Comparison of ENCODE assay signal across 18 cellular contexts in the genomic region with DNA sequence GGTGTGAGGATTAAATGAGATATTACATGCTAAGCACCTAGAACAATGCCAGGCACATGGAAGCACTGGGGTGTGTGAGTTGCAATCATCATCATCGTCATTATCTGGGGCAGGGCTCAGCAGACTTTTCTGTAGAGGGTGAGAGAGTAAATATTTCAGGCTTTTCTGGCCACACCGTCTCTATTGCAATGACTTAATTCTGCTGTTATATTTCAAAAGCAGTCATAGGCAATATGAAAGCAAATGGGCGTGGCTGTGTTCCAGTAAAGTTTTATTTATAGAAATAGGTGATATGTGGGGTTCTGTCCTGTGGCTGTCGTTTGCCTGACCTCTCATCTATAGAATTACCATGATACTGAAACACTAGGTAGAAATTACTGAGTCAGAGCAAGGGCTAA.
A peak's percentile ranks its signal among the peaks of the same experiment; 100 is the strongest.
DNase-seq lines count a peak whose midpoint lies in the region; ATAC-seq and TF ChIP-seq lines count a peak whose summit lies in the region.
"Had no signal": no experiment of that assay in that cellular context is flagged by ENCODE, and none has a peak within 500 bp of the region (broad histone marks: within the 10 kb centered on the region; RNA-seq: fewer than 3 reads in every experiment).

No MANE protein-coding gene starts in this region.

- peak overlapping the region; percentile 76 for H3K27ac ChIP-seq in HL-60 (replicated peaks)
- peak overlapping the region; percentile 82 for H3K27ac ChIP-seq in muscle layer of duodenum (ENCODE audit: low read length)
- peak overlapping the region; percentile 31 to 75 for H3K27ac ChIP-seq in testis

- H3K4me3 ChIP-seq in HL-60 (replicated peaks; ENCODE audit: insufficient read depth, low read length) (no peak overlapping the region), muscle layer of duodenum (ENCODE audit: low read depth in 1 of 2, low read length in 2 of 2) (no peak overlapping the region), testis (no peak overlapping the region)
- H3K4me3 ChIP-seq: colonic mucosa had no signal

- DNase-seq in HL-60 (ENCODE audit: low read depth in 1 of 2, low spot score in 1 of 2): no peak
- no peak for DNase-seq in testis
- no peak for DNase-seq in stimulated activated CD8-positive, alpha-beta memory T cell treated with anti-CD3 and anti-CD28 coated beads, Interleukin-4, amount 100 ng/mL, for 48 hours
- DNase-seq in stimulated activated naive CD4-positive, alpha-beta T cell treated with Interleukin-2 at 50 U/mL for 16 hours (lab: John Stamatoyannopoulos, UW): no peak
- DNase-seq: activated CD4-positive, alpha-beta T cell treated with anti-CD3 and anti-CD28 coated beads, Interleukin-2, amount 50 U/mL, for 1 hour; activated naive CD4-positive, alpha-beta T cell treated with anti-CD3 and anti-CD28 coated beads for 36 hours; H7; KBM-7; naive B cell; NCI-H2029 treated with DMSO at 0.1 percent for 48 hours; NCI-H446; SHP77; stimulated activated naive B cell treated with anti-CD40 and anti-IgM and Interleukin-4, amounts not matched to agents 10 μg/mL and 1 μg/mL and 100 μg/mL, for 72 hours had no signal

- TF ChIP-seq CTCF in HL-60 (IDR thresholded peaks at IDR 0.05; ENCODE audit: insufficient read depth, low read length) (no peak), testis (IDR thresholded peaks at IDR 0.05) (no peak)

- H3K9me3 ChIP-seq in muscle layer of duodenum (ENCODE audit: control insufficient read depth in 1 of 2, low read length in 2 of 2) (no peaks in the 10 kb centered on the region), testis (no peaks in the 10 kb centered on the region)
- H3K9me3 ChIP-seq: colonic mucosa had no signal

- H3K36me3 ChIP-seq in muscle layer of duodenum (ENCODE audit: control insufficient read depth in 1 of 2, insufficient read depth in 2 of 2, low read length in 2 of 2) (no peaks in the 10 kb centered on the region), testis (ENCODE audit: low read depth, missing control alignments) (no peaks in the 10 kb centered on the region)
- H3K36me3 ChIP-seq: colonic mucosa had no signal

- ATAC-seq in esophagus mucosa (peak; percentile 83), HG03469 (IDR thresholded peaks at IDR 0.05; ENCODE audit: unreplicated experiment) (no peak), HG03565 (IDR thresholded peaks at IDR 0.05; ENCODE audit: unreplicated experiment) (no peak)
- ATAC-seq: stimulated activated naive B cell treated with anti-CD40 and anti-IgM and Interleukin-4, amounts not matched to agents 10 μg/mL and 1 μg/mL and 100 μg/mL, for 72 hours had no signal

- no peak for TF ChIP-seq POLR2A in testis (IDR thresholded peaks at IDR 0.05)

- WGBS in testis, 2 donors: 61 to 64% methylated on average over 4 of the region's 4 CpGs

- H3K4me1 ChIP-seq in muscle layer of duodenum (ENCODE audit: control insufficient read depth in 1 of 2, insufficient read depth in 2 of 2, low read length in 2 of 2) (peaks cover 13 to 14% of the 10 kb centered on the region in 2 donors), testis (peaks cover 33% of the 10 kb centered on the region)
- H3K4me1 ChIP-seq: colonic mucosa had no signal

- intact Hi-C loops in testis (cut with DNase I; ENCODE audit: low total_unique reads): no loop called here

- no peaks in the 10 kb centered on the region for H3K27me3 ChIP-seq in HL-60 (ENCODE audit: insufficient read depth, poor library complexity, severe bottlenecking)
- no peaks in the 10 kb centered on the region for H3K27me3 ChIP-seq in muscle layer of duodenum (ENCODE audit: low read depth, low read length)
- H3K27me3 ChIP-seq in testis: no peaks in the 10 kb centered on the region
- H3K27me3 ChIP-seq: colonic mucosa had no signal
